8 cellular contexts compared by ENCODE assay signal in genomic region chr6:25050356-25050755, GRCh38.
A peak's percentile ranks its signal among the peaks of the same experiment; 100 is the strongest.
DNase-seq lines count a peak whose midpoint lies in the region; ATAC-seq, FAIRE-seq and TF ChIP-seq lines count a peak whose summit lies in the region.

No MANE protein-coding gene starts in this region.

- peak in 7 of 10 experiments; percentile 24 to 60 (median 48) for DNase-seq in CD4-positive, alpha-beta T cell
- DNase-seq in MV-4-11 (lab: John Stamatoyannopoulos, UW) (peak; percentile 97), inferior parietal cortex (ENCODE audit: extremely low spot score) (peak; percentile 45), GM12892 (ENCODE audit: insufficient read length) (no peak), coronary artery (ENCODE audit: low spot score) (no peak), SK-N-DZ (ENCODE audit: low spot score) (no peak)
- DNase-seq in activated CD8-positive, alpha-beta memory T cell treated with anti-CD3 and anti-CD28 coated beads, Interleukin-2, amount 50 U/mL, for 4 hours: peak; percentile 57

- H3K4me1 Mint-ChIP-seq in CD4-positive, alpha-beta T cell (ENCODE audit: low read depth): peaks cover 61% of the 10 kb centered on the region

- CTCF ChIA-PET in CD4-positive, alpha-beta T cell (lab: Charles Lee): interaction anchor here (0.8 kb wide), 1 partner anchor 59 kb away, joined by 3 read pairs; no protein-coding TSS in a partner anchor

- no peaks in the 10 kb centered on the region for H3K9me3 Mint-ChIP-seq in CD4-positive, alpha-beta T cell

- no peak overlapping the region for H3K4me3 ChIP-seq in coronary artery

- H3K27me3 Mint-ChIP-seq in CD4-positive, alpha-beta T cell: no peaks in the 10 kb centered on the region

- TF ChIP-seq CTCF in CD4-positive, alpha-beta T cell (IDR thresholded peaks at IDR 0.05): no peak
- no peak for TF ChIP-seq CTCF in coronary artery (IDR thresholded peaks at IDR 0.05)

- H3K27me3 ChIP-seq in CD4-positive, alpha-beta T cell (ENCODE audit: control insufficient read depth, insufficient read depth, low read length): no peaks in the 10 kb centered on the region

- intact Hi-C loops in CD4-positive, alpha-beta T cell (cut with DNase I, micrococcal nuclease): loop anchor here in 1 of 2 experiments (1.0 kb wide), 1 partner anchor 8 kb away; no protein-coding TSS in a partner anchor

- no peak for TF ChIP-seq POLR2A in GM12892 (IDR thresholded peaks at IDR 0.05; ENCODE audit: low read depth, low read length)

- peak overlapping the region; percentile 72 for H3K4me3 Mint-ChIP-seq in CD4-positive, alpha-beta T cell

- H3K27ac ChIP-seq in CD4-positive, alpha-beta T cell (ENCODE audit: low read depth, low read length): no peak overlapping the region
- H3K27ac ChIP-seq in coronary artery: no peak overlapping the region

- FAIRE-seq in GM12892 (lab: Jason Lieb, UNC): no peak

- H3K36me3 Mint-ChIP-seq in CD4-positive, alpha-beta T cell (ENCODE audit: low read depth): no peaks in the 10 kb centered on the region

- H3K27ac Mint-ChIP-seq in CD4-positive, alpha-beta T cell: peak overlapping the region; percentile 72

- H3K9me3 ChIP-seq in CD4-positive, alpha-beta T cell (ENCODE audit: control insufficient read depth, low read length): no peaks in the 10 kb centered on the region

- peak; percentile 98 for ATAC-seq in CD4-positive, alpha-beta T cell (ENCODE audit: poor library complexity)
- ATAC-seq in GM19463 (IDR thresholded peaks at IDR 0.05; ENCODE audit: unreplicated experiment): no peak

- POLR2A ChIA-PET in CD4-positive, alpha-beta T cell (lab: Charles Lee): no interaction called here

Comparison
In these comparisons a context has a peak if more than half of its experiments do, and no peak if none do; other contexts are left out.
1. DNase-seq: peak in CD4-positive, alpha-beta T cell (7 of 10), MV-4-11 (single experiment), activated CD8-positive, alpha-beta memory T cell treated with anti-CD3 and anti-CD28 coated beads, Interleukin-2, amount 50 U/mL, for 4 hours (single experiment) and inferior parietal cortex (single experiment); none in GM12892 (single experiment), coronary artery (single experiment) and SK-N-DZ (single experiment).